ENCODE assay signal across 1 cellular context in the genomic region with DNA sequence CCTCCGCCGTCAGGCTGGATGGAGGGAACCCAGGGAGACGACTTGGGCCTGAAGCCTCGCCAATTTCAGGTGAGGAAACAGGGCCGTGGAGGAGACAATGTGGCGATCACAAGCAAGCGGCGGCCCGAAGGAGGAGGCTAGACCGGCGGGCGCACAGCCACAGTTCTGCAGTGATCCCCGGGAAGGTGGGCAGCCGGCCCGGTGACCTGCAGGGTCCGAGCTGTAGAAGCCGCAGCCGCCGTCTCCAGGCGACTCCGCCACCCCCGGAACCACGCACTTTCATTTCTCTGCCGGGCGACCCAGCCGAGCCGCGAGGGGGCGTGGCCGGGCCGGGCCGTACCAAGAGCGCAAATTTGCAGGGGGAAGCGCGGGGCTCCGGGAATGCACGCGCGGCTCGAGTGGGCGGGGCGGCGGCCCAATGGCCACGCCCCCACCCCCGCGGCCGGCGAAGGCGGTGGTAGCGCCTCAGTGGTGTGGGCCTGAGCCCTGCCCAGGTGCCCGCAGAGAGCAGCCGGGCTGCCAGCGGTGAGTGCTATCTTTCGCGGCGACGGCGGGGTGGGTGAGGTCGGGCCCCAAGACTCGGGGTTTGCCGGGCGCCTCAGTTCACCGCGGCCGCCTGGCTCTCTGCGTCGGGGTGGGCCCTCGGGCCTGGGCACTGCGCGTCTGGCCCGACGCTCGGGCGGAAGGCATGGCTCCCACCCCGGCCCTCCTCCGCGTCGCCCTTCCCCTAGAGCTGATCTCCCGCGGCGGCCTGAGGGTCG.
TF ChIP-seq lines count a peak whose summit lies in the region.

POR (plus strand) TSS at position 501 of the 761 bp plus-strand sequence. CDS start 38,847 bp downstream, outside the sequence.

TF ChIP-seq in K562, 482 proteins besides CTCF, POLR2A, EP300 and RAD21 (continued from another document and continues in another):
- TF ChIP-seq, protein P1, sequence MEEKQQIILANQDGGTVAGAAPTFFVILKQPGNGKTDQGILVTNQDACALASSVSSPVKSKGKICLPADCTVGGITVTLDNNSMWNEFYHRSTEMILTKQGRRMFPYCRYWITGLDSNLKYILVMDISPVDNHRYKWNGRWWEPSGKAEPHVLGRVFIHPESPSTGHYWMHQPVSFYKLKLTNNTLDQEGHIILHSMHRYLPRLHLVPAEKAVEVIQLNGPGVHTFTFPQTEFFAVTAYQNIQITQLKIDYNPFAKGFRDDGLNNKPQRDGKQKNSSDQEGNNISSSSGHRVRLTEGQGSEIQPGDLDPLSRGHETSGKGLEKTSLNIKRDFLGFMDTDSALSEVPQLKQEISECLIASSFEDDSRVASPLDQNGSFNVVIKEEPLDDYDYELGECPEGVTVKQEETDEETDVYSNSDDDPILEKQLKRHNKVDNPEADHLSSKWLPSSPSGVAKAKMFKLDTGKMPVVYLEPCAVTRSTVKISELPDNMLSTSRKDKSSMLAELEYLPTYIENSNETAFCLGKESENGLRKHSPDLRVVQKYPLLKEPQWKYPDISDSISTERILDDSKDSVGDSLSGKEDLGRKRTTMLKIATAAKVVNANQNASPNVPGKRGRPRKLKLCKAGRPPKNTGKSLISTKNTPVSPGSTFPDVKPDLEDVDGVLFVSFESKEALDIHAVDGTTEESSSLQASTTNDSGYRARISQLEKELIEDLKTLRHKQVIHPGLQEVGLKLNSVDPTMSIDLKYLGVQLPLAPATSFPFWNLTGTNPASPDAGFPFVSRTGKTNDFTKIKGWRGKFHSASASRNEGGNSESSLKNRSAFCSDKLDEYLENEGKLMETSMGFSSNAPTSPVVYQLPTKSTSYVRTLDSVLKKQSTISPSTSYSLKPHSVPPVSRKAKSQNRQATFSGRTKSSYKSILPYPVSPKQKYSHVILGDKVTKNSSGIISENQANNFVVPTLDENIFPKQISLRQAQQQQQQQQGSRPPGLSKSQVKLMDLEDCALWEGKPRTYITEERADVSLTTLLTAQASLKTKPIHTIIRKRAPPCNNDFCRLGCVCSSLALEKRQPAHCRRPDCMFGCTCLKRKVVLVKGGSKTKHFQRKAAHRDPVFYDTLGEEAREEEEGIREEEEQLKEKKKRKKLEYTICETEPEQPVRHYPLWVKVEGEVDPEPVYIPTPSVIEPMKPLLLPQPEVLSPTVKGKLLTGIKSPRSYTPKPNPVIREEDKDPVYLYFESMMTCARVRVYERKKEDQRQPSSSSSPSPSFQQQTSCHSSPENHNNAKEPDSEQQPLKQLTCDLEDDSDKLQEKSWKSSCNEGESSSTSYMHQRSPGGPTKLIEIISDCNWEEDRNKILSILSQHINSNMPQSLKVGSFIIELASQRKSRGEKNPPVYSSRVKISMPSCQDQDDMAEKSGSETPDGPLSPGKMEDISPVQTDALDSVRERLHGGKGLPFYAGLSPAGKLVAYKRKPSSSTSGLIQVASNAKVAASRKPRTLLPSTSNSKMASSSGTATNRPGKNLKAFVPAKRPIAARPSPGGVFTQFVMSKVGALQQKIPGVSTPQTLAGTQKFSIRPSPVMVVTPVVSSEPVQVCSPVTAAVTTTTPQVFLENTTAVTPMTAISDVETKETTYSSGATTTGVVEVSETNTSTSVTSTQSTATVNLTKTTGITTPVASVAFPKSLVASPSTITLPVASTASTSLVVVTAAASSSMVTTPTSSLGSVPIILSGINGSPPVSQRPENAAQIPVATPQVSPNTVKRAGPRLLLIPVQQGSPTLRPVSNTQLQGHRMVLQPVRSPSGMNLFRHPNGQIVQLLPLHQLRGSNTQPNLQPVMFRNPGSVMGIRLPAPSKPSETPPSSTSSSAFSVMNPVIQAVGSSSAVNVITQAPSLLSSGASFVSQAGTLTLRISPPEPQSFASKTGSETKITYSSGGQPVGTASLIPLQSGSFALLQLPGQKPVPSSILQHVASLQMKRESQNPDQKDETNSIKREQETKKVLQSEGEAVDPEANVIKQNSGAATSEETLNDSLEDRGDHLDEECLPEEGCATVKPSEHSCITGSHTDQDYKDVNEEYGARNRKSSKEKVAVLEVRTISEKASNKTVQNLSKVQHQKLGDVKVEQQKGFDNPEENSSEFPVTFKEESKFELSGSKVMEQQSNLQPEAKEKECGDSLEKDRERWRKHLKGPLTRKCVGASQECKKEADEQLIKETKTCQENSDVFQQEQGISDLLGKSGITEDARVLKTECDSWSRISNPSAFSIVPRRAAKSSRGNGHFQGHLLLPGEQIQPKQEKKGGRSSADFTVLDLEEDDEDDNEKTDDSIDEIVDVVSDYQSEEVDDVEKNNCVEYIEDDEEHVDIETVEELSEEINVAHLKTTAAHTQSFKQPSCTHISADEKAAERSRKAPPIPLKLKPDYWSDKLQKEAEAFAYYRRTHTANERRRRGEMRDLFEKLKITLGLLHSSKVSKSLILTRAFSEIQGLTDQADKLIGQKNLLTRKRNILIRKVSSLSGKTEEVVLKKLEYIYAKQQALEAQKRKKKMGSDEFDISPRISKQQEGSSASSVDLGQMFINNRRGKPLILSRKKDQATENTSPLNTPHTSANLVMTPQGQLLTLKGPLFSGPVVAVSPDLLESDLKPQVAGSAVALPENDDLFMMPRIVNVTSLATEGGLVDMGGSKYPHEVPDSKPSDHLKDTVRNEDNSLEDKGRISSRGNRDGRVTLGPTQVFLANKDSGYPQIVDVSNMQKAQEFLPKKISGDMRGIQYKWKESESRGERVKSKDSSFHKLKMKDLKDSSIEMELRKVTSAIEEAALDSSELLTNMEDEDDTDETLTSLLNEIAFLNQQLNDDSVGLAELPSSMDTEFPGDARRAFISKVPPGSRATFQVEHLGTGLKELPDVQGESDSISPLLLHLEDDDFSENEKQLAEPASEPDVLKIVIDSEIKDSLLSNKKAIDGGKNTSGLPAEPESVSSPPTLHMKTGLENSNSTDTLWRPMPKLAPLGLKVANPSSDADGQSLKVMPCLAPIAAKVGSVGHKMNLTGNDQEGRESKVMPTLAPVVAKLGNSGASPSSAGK (IDR thresholded peaks at IDR 0.05) = peak; percentile 82; the same call in 1 of the 2 replicates
- TF ChIP-seq MBD1 (CRISPR knock-in tag; IDR thresholded peaks at IDR 0.05) = no peak
- peak; percentile 71 for TF ChIP-seq HNRNPK (IDR thresholded peaks at IDR 0.05; ENCODE audit: low read depth, low read length, poor library complexity, severe bottlenecking)
- no peak for TF ChIP-seq GTF2A2 (tag; IDR thresholded peaks at IDR 0.05)
- TF ChIP-seq NUFIP1 (IDR thresholded peaks at IDR 0.05; ENCODE audit: partially characterized antibody) = peak; percentile 86
- peak; percentile 95 for TF ChIP-seq POLR2H (tag; IDR thresholded peaks at IDR 0.05; ENCODE audit: low read depth)
- TF ChIP-seq PURB (CRISPR knock-in tag; IDR thresholded peaks at IDR 0.05; ENCODE audit: low read depth) = no peak
- no peak for TF ChIP-seq BRF2 (IDR thresholded peaks at IDR 0.05; ENCODE audit: borderline replicate concordance, insufficient read depth, insufficient read length)
- TF ChIP-seq ZBTB1 (CRISPR knock-in tag; IDR thresholded peaks at IDR 0.05; ENCODE audit: borderline replicate concordance, low read depth) = no peak
- TF ChIP-seq, protein P2, sequence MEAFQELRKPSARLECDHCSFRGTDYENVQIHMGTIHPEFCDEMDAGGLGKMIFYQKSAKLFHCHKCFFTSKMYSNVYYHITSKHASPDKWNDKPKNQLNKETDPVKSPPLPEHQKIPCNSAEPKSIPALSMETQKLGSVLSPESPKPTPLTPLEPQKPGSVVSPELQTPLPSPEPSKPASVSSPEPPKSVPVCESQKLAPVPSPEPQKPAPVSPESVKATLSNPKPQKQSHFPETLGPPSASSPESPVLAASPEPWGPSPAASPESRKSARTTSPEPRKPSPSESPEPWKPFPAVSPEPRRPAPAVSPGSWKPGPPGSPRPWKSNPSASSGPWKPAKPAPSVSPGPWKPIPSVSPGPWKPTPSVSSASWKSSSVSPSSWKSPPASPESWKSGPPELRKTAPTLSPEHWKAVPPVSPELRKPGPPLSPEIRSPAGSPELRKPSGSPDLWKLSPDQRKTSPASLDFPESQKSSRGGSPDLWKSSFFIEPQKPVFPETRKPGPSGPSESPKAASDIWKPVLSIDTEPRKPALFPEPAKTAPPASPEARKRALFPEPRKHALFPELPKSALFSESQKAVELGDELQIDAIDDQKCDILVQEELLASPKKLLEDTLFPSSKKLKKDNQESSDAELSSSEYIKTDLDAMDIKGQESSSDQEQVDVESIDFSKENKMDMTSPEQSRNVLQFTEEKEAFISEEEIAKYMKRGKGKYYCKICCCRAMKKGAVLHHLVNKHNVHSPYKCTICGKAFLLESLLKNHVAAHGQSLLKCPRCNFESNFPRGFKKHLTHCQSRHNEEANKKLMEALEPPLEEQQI (IDR thresholded peaks at IDR 0.05) = no peak
- TF ChIP-seq FOXA1 (IDR thresholded peaks at IDR 0.05; ENCODE audit: borderline replicate concordance) = no peak
- TF ChIP-seq ZNF263 (CRISPR knock-in tag; IDR thresholded peaks at IDR 0.05; ENCODE audit: borderline replicate concordance) = no peak
- TF ChIP-seq MAFF (IDR thresholded peaks at IDR 0.05; ENCODE audit: low read length) = peak; percentile 59; the same call in 1 of the 2 replicates
- TF ChIP-seq ADNP (tag; IDR thresholded peaks at IDR 0.05) = no peak
- 0 out of 3 replicates have a peak, but pooled peaks of 1 of the 2 experiments have one; percentile 6 for TF ChIP-seq CBX3 (IDR thresholded peaks at IDR 0.05; ENCODE audit: borderline replicate concordance in 1 of 2, low read length in 2 of 2)
- no peak for TF ChIP-seq TARDBP (IDR thresholded peaks at IDR 0.05)
- TF ChIP-seq RBM22 (IDR thresholded peaks at IDR 0.05; ENCODE audit: low read depth, low read length, poor library complexity, severe bottlenecking) = peak; percentile 91
- peak; percentile 40; the same call in 1 of the 2 replicates for TF ChIP-seq GATAD2A (IDR thresholded peaks at IDR 0.05)
- TF ChIP-seq HIVEP1 (CRISPR knock-in tag; IDR thresholded peaks at IDR 0.05) = peak; percentile 85
- no peak for TF ChIP-seq TCF7 (IDR thresholded peaks at IDR 0.05; ENCODE audit: borderline replicate concordance)
- TF ChIP-seq, protein P3, sequence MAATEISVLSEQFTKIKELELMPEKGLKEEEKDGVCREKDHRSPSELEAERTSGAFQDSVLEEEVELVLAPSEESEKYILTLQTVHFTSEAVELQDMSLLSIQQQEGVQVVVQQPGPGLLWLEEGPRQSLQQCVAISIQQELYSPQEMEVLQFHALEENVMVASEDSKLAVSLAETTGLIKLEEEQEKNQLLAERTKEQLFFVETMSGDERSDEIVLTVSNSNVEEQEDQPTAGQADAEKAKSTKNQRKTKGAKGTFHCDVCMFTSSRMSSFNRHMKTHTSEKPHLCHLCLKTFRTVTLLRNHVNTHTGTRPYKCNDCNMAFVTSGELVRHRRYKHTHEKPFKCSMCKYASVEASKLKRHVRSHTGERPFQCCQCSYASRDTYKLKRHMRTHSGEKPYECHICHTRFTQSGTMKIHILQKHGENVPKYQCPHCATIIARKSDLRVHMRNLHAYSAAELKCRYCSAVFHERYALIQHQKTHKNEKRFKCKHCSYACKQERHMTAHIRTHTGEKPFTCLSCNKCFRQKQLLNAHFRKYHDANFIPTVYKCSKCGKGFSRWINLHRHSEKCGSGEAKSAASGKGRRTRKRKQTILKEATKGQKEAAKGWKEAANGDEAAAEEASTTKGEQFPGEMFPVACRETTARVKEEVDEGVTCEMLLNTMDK (IDR thresholded peaks at IDR 0.05; ENCODE audit: borderline replicate concordance, insufficient read depth, low read depth, low read length, poor library complexity, severe bottlenecking) = peak; percentile 31
- 0 out of 2 replicates have a peak, but pooled peaks have one; percentile 35 for TF ChIP-seq MEF2A (IDR thresholded peaks at IDR 0.05; ENCODE audit: control insufficient read depth, low read depth, low read length)
- TF ChIP-seq HNRNPUL1 (IDR thresholded peaks at IDR 0.05; ENCODE audit: low read length) = no peak
- TF ChIP-seq POLR2B (IDR thresholded peaks at IDR 0.05; ENCODE audit: low read depth, partially characterized antibody) = peak; percentile 90
- TF ChIP-seq ZBTB49 (CRISPR knock-in tag; IDR thresholded peaks at IDR 0.05; ENCODE audit: borderline replicate concordance) = peak; percentile 89; the same call in 1 of the 2 replicates
- no peak for TF ChIP-seq SLC30A9 (CRISPR knock-in tag; IDR thresholded peaks at IDR 0.05)
- TF ChIP-seq FOXM1 (IDR thresholded peaks at IDR 0.05; ENCODE audit: low read depth) = no peak; the same call in 1 of the 2 replicates
- peak; percentile 81; the same call in 1 of the 2 replicates for TF ChIP-seq FOXM1 (CRISPR knock-in tag; IDR thresholded peaks at IDR 0.05; ENCODE audit: low read depth)
- no peak; the same call in 1 of the 2 replicates for TF ChIP-seq E2F3 (CRISPR knock-in tag; IDR thresholded peaks at IDR 0.05)
- no peak for TF ChIP-seq FUS (optimal IDR thresholded peaks at IDR 0.05; ENCODE audit: low read depth, low read length)
- TF ChIP-seq RCOR1 (IDR thresholded peaks at IDR 0.05; ENCODE audit: borderline replicate concordance in 1 of 2, low read depth in 2 of 2, low read length in 2 of 2) = peak in 1 of 2 experiments; percentile 69; a peak in 1 of 4 replicates
- TF ChIP-seq MAZ (CRISPR knock-in tag; conservative IDR thresholded peaks at IDR 0.05 in 1 of 2, IDR thresholded peaks at IDR 0.05 in 1 of 2) = peak; percentile 82 to 94
